2 cellular contexts compared by ENCODE assay signal in genomic region chr14:81314443-81315175, GRCh38.
TF ChIP-seq lines count a peak whose summit lies in the region.

No MANE protein-coding gene starts in this region.

TF ChIP-seq in GM23338, 12 proteins besides CTCF, POLR2A, EP300 and RAD21 (continued from another document):
- TF ChIP-seq JUNB (IDR thresholded peaks at IDR 0.05; ENCODE audit: unreplicated experiment) = no peak

TF ChIP-seq in GM12891, 5 proteins besides CTCF, POLR2A, EP300 and RAD21:
- TF ChIP-seq PAX5 (IDR thresholded peaks at IDR 0.05; ENCODE audit: insufficient read depth, low read length, severe bottlenecking) = no peak
- TF ChIP-seq TAF1 (IDR thresholded peaks at IDR 0.05; ENCODE audit: low read depth, low read length) = no peak
- TF ChIP-seq POLR2AphosphoS5 (IDR thresholded peaks at IDR 0.05; ENCODE audit: low read depth, low read length) = no peak
- no peak for TF ChIP-seq SPI1 (IDR thresholded peaks at IDR 0.05; ENCODE audit: low read depth, low read length)
- no peak for TF ChIP-seq POU2F2 (IDR thresholded peaks at IDR 0.05; ENCODE audit: low read depth, low read length)
